23 cellular contexts compared by ENCODE assay signal in the genomic region with DNA sequence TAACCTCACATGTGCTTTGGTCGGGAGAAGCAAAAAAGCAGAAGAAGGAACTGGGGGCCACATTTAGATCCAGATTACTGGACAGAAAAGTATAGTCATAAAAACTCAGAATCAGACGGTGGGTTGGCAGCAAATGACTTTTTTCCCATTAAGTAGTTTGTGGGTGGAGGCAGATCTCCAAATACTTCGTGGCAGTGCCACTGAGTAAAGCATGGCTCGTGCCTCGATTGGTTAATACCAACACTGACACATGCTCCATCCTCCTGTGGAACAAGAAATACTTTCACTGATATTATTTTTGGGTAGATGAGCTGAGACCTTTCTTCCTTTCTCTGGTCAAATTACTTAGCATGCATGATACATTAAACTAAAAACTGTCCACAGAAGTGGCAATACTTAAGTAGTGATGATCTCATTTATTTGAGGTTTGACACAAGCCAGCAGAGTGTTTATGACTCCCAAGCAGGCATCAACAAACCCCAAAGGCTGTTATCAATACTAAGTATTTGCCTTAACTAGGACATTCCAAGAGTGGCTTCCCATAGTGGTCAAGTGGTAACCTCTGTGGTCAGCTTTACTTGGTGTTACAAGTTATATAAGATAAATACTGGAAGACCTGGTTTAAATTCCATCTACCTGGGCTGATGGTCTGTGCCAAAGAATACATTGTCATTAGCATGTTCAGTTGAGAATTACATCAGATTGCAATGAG.
"Had no signal": no experiment of that assay in that cellular context is flagged by ENCODE, and none has a peak within 500 bp of the region (broad histone marks: within the 10 kb centered on the region; RNA-seq: fewer than 3 reads in every experiment).

No MANE protein-coding gene starts in this region.

- H3K9me3 ChIP-seq: mucosa of descending colon, ovary, suprapubic skin, thyroid gland had no signal

- H3K4me3 ChIP-seq: coronary artery, lung, mucosa of descending colon, ovary, smooth muscle cell, suprapubic skin, thyroid gland had no signal

- H3K27ac ChIP-seq: coronary artery, foreskin keratinocyte, ovary, suprapubic skin, thyroid gland had no signal

- FAIRE-seq: endothelial cell of umbilical vein, kidney, urothelium cell line had no signal

- H3K4me1 Mint-ChIP-seq: endodermal cell, immature natural killer cell, natural killer cell, neural crest cell had no signal

- H3K4me3 Mint-ChIP-seq: endodermal cell, immature natural killer cell, natural killer cell, neural crest cell, type B pancreatic cell had no signal

- DNase-seq: effector CD4-positive, alpha-beta T cell; endodermal cell; erythroblast; foreskin keratinocyte; immature natural killer cell; kidney; left cardiac atrium; left ventricle myocardium superior; mucosa of descending colon; natural killer cell; ovary; right cardiac atrium; stimulated activated CD4-positive, alpha-beta T cell treated with anti-CD3 and anti-CD28 coated beads, Interleukin-2, amount 100 ng/mL, for 48 hours; stimulated activated naive CD4-positive, alpha-beta T cell treated with Interleukin-2 at 50 U/mL for 16 hours; thyroid gland had no signal

- H3K9me3 Mint-ChIP-seq: endodermal cell, immature natural killer cell, natural killer cell, type B pancreatic cell had no signal

- H3K27me3 ChIP-seq: foreskin keratinocyte, ovary, suprapubic skin, thyroid gland had no signal

- H3K36me3 ChIP-seq: ovary, suprapubic skin, thyroid gland had no signal

- H3K4me1 ChIP-seq: foreskin keratinocyte, suprapubic skin, thyroid gland had no signal

- H3K4me2 ChIP-seq: smooth muscle cell had no signal

- H3K36me3 Mint-ChIP-seq: immature natural killer cell, natural killer cell, type B pancreatic cell had no signal

- H3K27ac Mint-ChIP-seq: endodermal cell, immature natural killer cell, natural killer cell, type B pancreatic cell had no signal
